In genomic region chr10:46367209-46367608, GRCh38 we compare ENCODE assay signal across 10 cellular contexts. TPM values are rescaled to one million over a fixed set of nuclear protein-coding genes. Genes with fewer than 3 reads are reported as not detected.
"Had no signal": no experiment of that assay in that cellular context is flagged by ENCODE, and none has a peak within 500 bp of the region (broad histone marks: within the 10 kb centered on the region; RNA-seq: fewer than 3 reads in every experiment).

No MANE protein-coding gene starts in this region.

RNA-seq across cellular contexts. Expression of gene ANXA8L1, which starts 8.4 kb away (rescaled TPM):
- total RNA-seq: activated B cell treated with CpG ODN at 0.5 μM for 24 hours; activated CD4-positive, alpha-beta memory T cell treated with anti-CD3 and anti-CD28 coated beads for 36 hours; activated CD4-positive, alpha-beta T cell treated with anti-CD3 and anti-CD28 coated beads for 36 hours; activated CD4-positive, alpha-beta T cell treated with anti-CD3 and anti-CD28 coated beads, Interleukin-2, amount 10 ng/mL, durations not matched to agents 24 days and 14 days; activated CD8-positive, alpha-beta memory T cell treated with anti-CD3 and anti-CD28 coated beads for 36 hours; activated CD8-positive, alpha-beta T cell treated with anti-CD3 and anti-CD28 coated beads for 36 hours; activated CD8-positive, alpha-beta T cell treated with anti-CD3 and anti-CD28 coated beads, Interleukin-2, amount 10 ng/mL, durations not matched to agents 7 days and 5 days; T-cell; T-helper 17 cell; WTC11 had no signal
